Comparison of ENCODE assay signal across 7 cellular contexts in the genomic region with DNA sequence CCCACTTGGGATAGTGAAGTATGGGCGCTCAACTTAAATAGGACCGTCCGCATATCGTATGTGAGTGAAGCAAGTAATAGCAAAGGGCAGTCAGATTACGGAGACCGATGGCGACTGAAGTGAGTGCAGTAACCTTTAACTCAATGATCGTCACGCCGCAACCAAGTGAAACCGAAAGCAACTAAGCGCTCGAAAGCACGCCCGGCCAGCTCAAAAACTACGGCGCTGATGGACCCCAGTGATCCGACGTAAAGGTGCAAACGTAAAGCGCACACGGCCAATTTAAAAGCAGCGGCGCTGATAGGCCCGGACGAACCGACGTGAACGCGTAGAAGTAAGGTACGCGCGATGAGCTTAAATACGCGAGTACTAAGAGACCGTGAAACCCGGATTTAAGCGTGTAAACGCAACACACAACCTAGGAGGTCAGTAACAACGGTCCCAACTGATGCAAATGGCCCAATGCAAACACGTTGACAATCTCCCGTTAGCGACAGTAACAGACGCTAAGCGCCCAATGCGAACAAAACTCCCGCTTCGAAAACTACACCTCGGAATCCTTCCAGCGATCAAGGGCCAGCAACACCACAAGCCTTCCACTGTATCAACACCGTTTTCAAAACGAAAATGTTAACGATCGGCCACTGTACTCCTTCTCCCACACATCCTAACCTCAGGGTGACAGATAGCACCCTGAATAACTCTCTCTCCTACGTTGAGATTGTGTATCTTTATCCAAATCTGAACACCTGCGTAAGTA. TPM values are rescaled to one million over a fixed set of nuclear protein-coding genes. Genes with fewer than 3 reads are reported as not detected.
DNase-seq lines count a peak whose midpoint lies in the region; ATAC-seq and TF ChIP-seq lines count a peak whose summit lies in the region.

No MANE protein-coding gene starts in this region.

- TF ChIP-seq POLR2A in GM18526 (IDR thresholded peaks at IDR 0.05; ENCODE audit: extremely low read depth, insufficient read length): peak; percentile 100

- DNase-seq in NCI-H446 (lab: John Stamatoyannopoulos, UW) (peak; percentile 97 to 98), cerebellar nuclear complex (lab: John Stamatoyannopoulos, UW) (peak; percentile 88 to 93), kidney epithelial cell (ENCODE audit: low read depth) (peak; percentile 97)
- peak; percentile 75 for DNase-seq in activated CD4-positive, CD25-positive, alpha-beta regulatory T cell treated with anti-CD3 and anti-CD28 coated beads, Interleukin-2, amount 50 U/mL, for 72 hours
- DNase-seq in stimulated activated CD4-positive, alpha-beta T cell treated with anti-CD3 and anti-CD28 coated beads, Interleukin-15, amount 100 ng/mL, for 24 hours: peak; percentile 92

- peak overlapping the region; percentile 47 for H3K4me3 ChIP-seq in kidney epithelial cell (ENCODE audit: low read depth, low read length)

- peak; percentile 81 for ATAC-seq in HG03159 (IDR thresholded peaks at IDR 0.05; ENCODE audit: unreplicated experiment)

- TF ChIP-seq CTCF in kidney epithelial cell (IDR thresholded peaks at IDR 0.05; ENCODE audit: insufficient read depth, low read length, poor library complexity, severe bottlenecking): no peak

- H3K27me3 ChIP-seq in kidney epithelial cell (ENCODE audit: control insufficient read depth, insufficient read depth, low read length): no peaks in the 10 kb centered on the region

- H3K36me3 ChIP-seq in kidney epithelial cell (ENCODE audit: control insufficient read depth, insufficient read depth, low read length): no peaks in the 10 kb centered on the region

RNA-seq across cellular contexts. Expression of gene ARL4D, which starts 37.9 kb away (rescaled TPM):
- 1.5 and 1.8 TPM in 2 replicates for total RNA-seq in kidney epithelial cell

Comparison
In these comparisons a context has a peak if more than half of its experiments do, and no peak if none do; other contexts are left out.
1. Peak in every context shown above with its lines: DNase-seq, ATAC-seq and H3K4me3 ChIP-seq.